ENCODE assay signal across 8 cellular contexts in genomic region chr2:233059797-233060499, GRCh38. TPM values are rescaled to one million over a fixed set of nuclear protein-coding genes. Genes with fewer than 3 reads are reported as not detected.
DNase-seq lines count a peak whose midpoint lies in the region; ATAC-seq and TF ChIP-seq lines count a peak whose summit lies in the region.

Gene INPP5D, plus strand, starts transcription at chr2:233060342. Its CDS starts 137 bp downstream, at chr2:233060479.

- H3K27ac Mint-ChIP-seq in activated naive CD4-positive, alpha-beta T cell treated with anti-CD3 and anti-CD28 coated beads, Interleukin-2, amount 10 ng/mL, durations not matched to agents 7 days and 5 days, result peak within 1 kb of the TSS; percentile 85
- peak within 1 kb of the TSS; percentile 95 for H3K27ac Mint-ChIP-seq in stimulated activated memory B cell treated with anti-CD40 and anti-IgM and Interleukin-4, amounts not matched to agents 10 μg/mL and 1 μg/mL and 100 μg/mL, for 72 hours

- H3K9me3 ChIP-seq in lower lobe of right lung, result no peaks in the 10 kb centered on the region

- peak within 1 kb of the TSS; percentile 88 for H3K27ac ChIP-seq in lower lobe of right lung

- H3K27me3 Mint-ChIP-seq in activated naive CD4-positive, alpha-beta T cell treated with anti-CD3 and anti-CD28 coated beads, Interleukin-2, amount 10 ng/mL, durations not matched to agents 7 days and 5 days, result peaks cover 3% of the 10 kb centered on the region
- no peaks in the 10 kb centered on the region for H3K27me3 Mint-ChIP-seq in stimulated activated memory B cell treated with anti-CD40 and anti-IgM and Interleukin-4, amounts not matched to agents 10 μg/mL and 1 μg/mL and 100 μg/mL, for 72 hours

- peaks cover 55% of the 10 kb centered on the region for H3K4me1 ChIP-seq in lower lobe of right lung

- intact Hi-C loops in lower lobe of right lung (cut with DNase I), result no loop called here

- H3K36me3 ChIP-seq in lower lobe of right lung, result no peaks in the 10 kb centered on the region

- ATAC-seq in GM18505 (IDR thresholded peaks at IDR 0.05; ENCODE audit: unreplicated experiment), result no peak
- ATAC-seq in HG02938 (IDR thresholded peaks at IDR 0.05; ENCODE audit: unreplicated experiment), result peak; percentile 57
- ATAC-seq in lower lobe of right lung, result peak; percentile 80 to 82
- ATAC-seq in stimulated activated memory B cell treated with anti-CD40 and anti-IgM and Interleukin-4, amounts not matched to agents 10 μg/mL and 1 μg/mL and 100 μg/mL, for 72 hours, result peak; percentile 79

- H3K9me3 Mint-ChIP-seq in activated naive CD4-positive, alpha-beta T cell treated with anti-CD3 and anti-CD28 coated beads, Interleukin-2, amount 10 ng/mL, durations not matched to agents 7 days and 5 days, result no peaks in the 10 kb centered on the region
- H3K9me3 Mint-ChIP-seq in stimulated activated memory B cell treated with anti-CD40 and anti-IgM and Interleukin-4, amounts not matched to agents 10 μg/mL and 1 μg/mL and 100 μg/mL, for 72 hours, result no peaks in the 10 kb centered on the region

- peak; percentile 95 for DNase-seq in SIG-M5 treated with dmso at 0.1 percent for 504 hours (lab: John Stamatoyannopoulos, UW; ENCODE audit: unreplicated experiment)
- DNase-seq in activated naive CD4-positive, alpha-beta T cell treated with anti-CD3 and anti-CD28 coated beads, Interleukin-2, amount 10 ng/mL, durations not matched to agents 7 days and 5 days, result peak; percentile 85
- peak; percentile 76 for DNase-seq in lower lobe of right lung
- no peak for DNase-seq in D341Med (ENCODE audit: low spot score)
- no peak for DNase-seq in NCI-H226

- peak; percentile 96 for TF ChIP-seq POLR2A in GM18505 (IDR thresholded peaks at IDR 0.05; ENCODE audit: borderline replicate concordance, extremely low read depth, insufficient read depth, insufficient read length)

- CTCF ChIA-PET in activated naive CD4-positive, alpha-beta T cell treated with anti-CD3 and anti-CD28 coated beads, Interleukin-2, amount 10 ng/mL, durations not matched to agents 7 days and 5 days (lab: Charles Lee), result interaction anchor here (0.7 to 3.9 kb wide), 10 partner anchors 10 to 299 kb away, joined by 3 to 55 read pairs (median 6); partner anchors contain the start of gene ATG16L1

- peaks cover 42% of the 10 kb centered on the region for H3K4me1 Mint-ChIP-seq in activated naive CD4-positive, alpha-beta T cell treated with anti-CD3 and anti-CD28 coated beads, Interleukin-2, amount 10 ng/mL, durations not matched to agents 7 days and 5 days
- peaks cover 52% of the 10 kb centered on the region for H3K4me1 Mint-ChIP-seq in stimulated activated memory B cell treated with anti-CD40 and anti-IgM and Interleukin-4, amounts not matched to agents 10 μg/mL and 1 μg/mL and 100 μg/mL, for 72 hours

- no peak for TF ChIP-seq CTCF in lower lobe of right lung (IDR thresholded peaks at IDR 0.05)

- peak within 1 kb of the TSS; percentile 98 for H3K4me3 Mint-ChIP-seq in activated naive CD4-positive, alpha-beta T cell treated with anti-CD3 and anti-CD28 coated beads, Interleukin-2, amount 10 ng/mL, durations not matched to agents 7 days and 5 days
- H3K4me3 Mint-ChIP-seq in stimulated activated memory B cell treated with anti-CD40 and anti-IgM and Interleukin-4, amounts not matched to agents 10 μg/mL and 1 μg/mL and 100 μg/mL, for 72 hours, result peak within 1 kb of the TSS; percentile 99

- peak within 1 kb of the TSS; percentile 65 for H3K4me3 ChIP-seq in lower lobe of right lung

- H3K36me3 Mint-ChIP-seq in activated naive CD4-positive, alpha-beta T cell treated with anti-CD3 and anti-CD28 coated beads, Interleukin-2, amount 10 ng/mL, durations not matched to agents 7 days and 5 days, result peaks cover 35% of the 10 kb centered on the region
- peaks cover 41% of the 10 kb centered on the region for H3K36me3 Mint-ChIP-seq in stimulated activated memory B cell treated with anti-CD40 and anti-IgM and Interleukin-4, amounts not matched to agents 10 μg/mL and 1 μg/mL and 100 μg/mL, for 72 hours

- no peaks in the 10 kb centered on the region for H3K27me3 ChIP-seq in lower lobe of right lung (ENCODE audit: low read depth)

RNA-seq across cellular contexts. Expression of gene INPP5D, which starts in this region (rescaled TPM):
- 32.0 TPM for total RNA-seq in lower lobe of right lung

Comparison
In these comparisons a context has a peak if more than half of its experiments do, and no peak if none do; other contexts are left out.
1. DNase-seq: peak in SIG-M5 treated with dmso at 0.1 percent for 504 hours (single experiment), activated naive CD4-positive, alpha-beta T cell treated with anti-CD3 and anti-CD28 coated beads, Interleukin-2, amount 10 ng/mL, durations not matched to agents 7 days and 5 days (single experiment) and lower lobe of right lung (single experiment); none in D341Med (single experiment) and NCI-H226 (single experiment).